Comparison of ENCODE assay signal across 17 cellular contexts in the genomic region with DNA sequence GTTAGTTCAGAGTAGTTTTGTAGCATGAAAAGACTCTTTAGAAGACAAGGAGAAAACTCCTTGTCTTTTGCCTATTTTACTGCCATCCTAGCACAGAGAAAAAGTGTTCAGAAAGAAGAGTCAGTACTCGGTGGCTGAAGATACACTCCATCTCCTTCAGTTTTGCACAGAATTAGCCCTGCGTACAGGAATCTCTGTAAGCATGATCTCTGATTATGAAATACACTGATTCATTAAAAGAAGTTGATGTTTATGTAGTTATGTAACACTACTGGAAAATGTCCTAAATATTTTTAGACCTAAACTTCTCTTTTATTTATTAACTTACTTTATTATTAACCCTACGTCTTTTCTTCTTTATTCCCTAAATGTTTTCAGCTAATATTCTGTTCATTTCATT.
"Had no signal": no experiment of that assay in that cellular context is flagged by ENCODE, and none has a peak within 500 bp of the region (broad histone marks: within the 10 kb centered on the region; RNA-seq: fewer than 3 reads in every experiment).

No MANE protein-coding gene starts in this region.

- H3K36me3 Mint-ChIP-seq: activated naive CD8-positive, alpha-beta T cell treated with anti-CD3 and anti-CD28 coated beads, Interleukin-2, amount 10 ng/mL, durations not matched to agents 7 days and 5 days; T-cell had no signal

- DNase-seq: activated naive CD8-positive, alpha-beta T cell treated with anti-CD3 and anti-CD28 coated beads, Interleukin-2, amount 10 ng/mL, durations not matched to agents 7 days and 5 days; dorsolateral prefrontal cortex; endodermal cell; islet precursor cell; midbrain; spleen; stimulated activated naive CD8-positive, alpha-beta T cell treated with anti-CD3 and anti-CD28 coated beads, Interleukin-15, amount 100 ng/mL, for 72 hours; T-cell; T-helper 9 cell had no signal

- H3K4me3 Mint-ChIP-seq: activated naive CD8-positive, alpha-beta T cell treated with anti-CD3 and anti-CD28 coated beads, Interleukin-2, amount 10 ng/mL, durations not matched to agents 7 days and 5 days; activated T-helper 1 cell treated with anti-CD3 and anti-CD28 coated beads, Interleukin-12 subunit alpha, Interleukin-12 subunit beta, Interleukin-2, Interleukin-4 antibody, amounts not matched to agents 30 ng/mL and 10 ng/mL and 1 ng/mL, durations not matched to agents 14 hours and 24 hours and 36 hours; endodermal cell; stimulated activated naive CD8-positive, alpha-beta T cell treated with anti-CD3 and anti-CD28 coated beads, Interleukin-15, amount 100 ng/mL, for 72 hours; T-cell had no signal

- H3K27ac Mint-ChIP-seq: activated naive CD8-positive, alpha-beta T cell treated with anti-CD3 and anti-CD28 coated beads, Interleukin-2, amount 10 ng/mL, durations not matched to agents 7 days and 5 days; activated T-helper 1 cell treated with anti-CD3 and anti-CD28 coated beads, Interleukin-12 subunit alpha, Interleukin-12 subunit beta, Interleukin-2, Interleukin-4 antibody, amounts not matched to agents 30 ng/mL and 10 ng/mL and 1 ng/mL, durations not matched to agents 14 hours and 24 hours and 36 hours; endodermal cell; stimulated activated naive CD8-positive, alpha-beta T cell treated with anti-CD3 and anti-CD28 coated beads, Interleukin-15, amount 100 ng/mL, for 72 hours; T-cell had no signal

- H3K27ac ChIP-seq: ascending aorta, cardiac muscle cell, dorsolateral prefrontal cortex, gastroesophageal sphincter, spleen, thoracic aorta had no signal

- H3K27me3 ChIP-seq: ascending aorta, cardiac muscle cell, gastroesophageal sphincter, spleen had no signal

- H3K4me3 ChIP-seq: ascending aorta, cardiac muscle cell, dorsolateral prefrontal cortex, gastroesophageal sphincter, spleen, thoracic aorta had no signal

- H3K4me1 Mint-ChIP-seq: activated naive CD8-positive, alpha-beta T cell treated with anti-CD3 and anti-CD28 coated beads, Interleukin-2, amount 10 ng/mL, durations not matched to agents 7 days and 5 days; endodermal cell; stimulated activated naive CD8-positive, alpha-beta T cell treated with anti-CD3 and anti-CD28 coated beads, Interleukin-15, amount 100 ng/mL, for 72 hours; T-cell had no signal

- H3K36me3 ChIP-seq: ascending aorta, cardiac muscle cell, gastroesophageal sphincter, spleen, thoracic aorta had no signal

- ATAC-seq: activated CD4-positive, CD25-positive, alpha-beta regulatory T cell treated with anti-CD3 and anti-CD28 coated beads, Interleukin-2, amount 50 U/mL, for 24 hours; gastroesophageal sphincter; left lobe of liver; sciatic nerve; stimulated activated naive CD8-positive, alpha-beta T cell treated with anti-CD3 and anti-CD28 coated beads, Interleukin-15, amount 100 ng/mL, for 72 hours; T-cell had no signal

- H3K9me3 Mint-ChIP-seq: activated T-helper 1 cell treated with anti-CD3 and anti-CD28 coated beads, Interleukin-12 subunit alpha, Interleukin-12 subunit beta, Interleukin-2, Interleukin-4 antibody, amounts not matched to agents 30 ng/mL and 10 ng/mL and 1 ng/mL, durations not matched to agents 14 hours and 24 hours and 36 hours had no signal

- H3K4me1 ChIP-seq: ascending aorta, gastroesophageal sphincter, spleen had no signal

- H3K9me3 ChIP-seq: ascending aorta, spleen, thoracic aorta had no signal
